Comparison of ENCODE assay signal across 8 cellular contexts in the genomic region with DNA sequence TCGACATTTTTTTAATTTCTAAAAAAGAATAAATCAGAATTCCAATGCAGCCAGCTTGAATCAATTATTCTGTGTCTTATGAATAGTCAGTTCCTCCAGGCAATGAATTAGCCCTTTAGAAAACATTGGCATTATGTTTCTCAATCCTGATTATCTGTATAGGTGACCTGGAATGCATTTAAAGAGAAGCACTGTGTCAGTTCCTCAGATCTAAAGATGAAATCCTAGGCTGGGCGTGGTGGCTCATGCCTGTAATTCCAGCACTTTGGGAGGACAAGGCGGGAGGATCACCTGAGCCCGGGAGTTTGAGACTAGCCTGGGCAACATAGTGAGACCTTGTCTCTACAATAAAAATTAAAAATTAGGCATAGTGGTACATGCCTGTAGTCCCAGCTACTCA. TPM values are rescaled to one million over a fixed set of nuclear protein-coding genes. Genes with fewer than 3 reads are reported as not detected.
"Had no signal": no experiment of that assay in that cellular context is flagged by ENCODE, and none has a peak within 500 bp of the region (broad histone marks: within the 10 kb centered on the region; RNA-seq: fewer than 3 reads in every experiment).

No MANE protein-coding gene starts in this region.

- H3K27me3 Mint-ChIP-seq: IgD-negative memory B cell had no signal

- FAIRE-seq: H1, H54, HepG2 had no signal

- H3K9me3 Mint-ChIP-seq: GM23338, H9 had no signal

- H3K4me3 ChIP-seq: GM23338 had no signal

- H3K4me1 Mint-ChIP-seq: IgD-negative memory B cell had no signal

- H3K27ac ChIP-seq: HL-60 had no signal

- H3K4me2 ChIP-seq: GM23338 had no signal

- H3K27ac Mint-ChIP-seq: GM23338, IgD-negative memory B cell had no signal

- H3K4me3 Mint-ChIP-seq: GM23338, H9, IgD-negative memory B cell had no signal

- H2AFZ ChIP-seq: GM23338 had no signal

- DNase-seq: H9, KBM-7 had no signal

RNA-seq across cellular contexts. Expression of gene MND1, which starts 43.5 kb away (rescaled TPM):
- polyA plus RNA-seq: IgD-negative memory B cell had no signal
